8 cellular contexts compared by ENCODE assay signal in genomic region chr17:3534881-3535252, GRCh38. TPM values are rescaled to one million over a fixed set of nuclear protein-coding genes. Genes with fewer than 3 reads are reported as not detected.
DNase-seq lines count a peak whose midpoint lies in the region; ATAC-seq and TF ChIP-seq lines count a peak whose summit lies in the region.
"Had no signal": no experiment of that assay in that cellular context is flagged by ENCODE, and none has a peak within 500 bp of the region (broad histone marks: within the 10 kb centered on the region; RNA-seq: fewer than 3 reads in every experiment).

No MANE protein-coding gene starts in this region.

- no peaks in the 10 kb centered on the region for H3K36me3 Mint-ChIP-seq in glutamatergic neuron (ENCODE audit: unreplicated experiment)

- H3K27me3 ChIP-seq in RWPE2 (ENCODE audit: insufficient read depth, poor library complexity, severe bottlenecking), result no peaks in the 10 kb centered on the region
- H3K27me3 ChIP-seq in psoas muscle (ENCODE audit: insufficient read depth in 3 of 3, low read length in 2 of 3), result no peaks in the 10 kb centered on the region

- H3K4me1 ChIP-seq in RWPE2 (ENCODE audit: insufficient read depth, poor library complexity, severe bottlenecking) (no peaks in the 10 kb centered on the region), psoas muscle (no peaks in the 10 kb centered on the region)

- peak; percentile 60 for ATAC-seq in RWPE2 (ENCODE audit: low read depth)
- peak; percentile 15 to 60 (median 36) for ATAC-seq in psoas muscle
- no peak for ATAC-seq in HG03108 (IDR thresholded peaks at IDR 0.05; ENCODE audit: unreplicated experiment)

- peaks cover 4% of the 10 kb centered on the region for H3K4me1 Mint-ChIP-seq in glutamatergic neuron (ENCODE audit: low read depth, unreplicated experiment)

- H3K36me3 ChIP-seq in RWPE2 (ENCODE audit: low read depth) (no peaks in the 10 kb centered on the region), psoas muscle (ENCODE audit: insufficient read depth in 1 of 2, low read depth in 1 of 2) (no peaks in the 10 kb centered on the region)

- no peak overlapping the region for H3K27ac Mint-ChIP-seq in glutamatergic neuron (ENCODE audit: unreplicated experiment)

- DNase-seq in GM13977 (ENCODE audit: low spot score), result peak; percentile 59
- no peak for DNase-seq in RWPE2 (ENCODE audit: low spot score)
- peak; percentile 32 for DNase-seq in germinal center (ENCODE audit: low spot score)
- peak; percentile 50 to 79 for DNase-seq in psoas muscle
- no peak for DNase-seq in SIG-M5 (lab: John Stamatoyannopoulos, UW)
- DNase-seq in glutamatergic neuron, result no peak

- H3K4me3 ChIP-seq in RWPE2 (ENCODE audit: severe bottlenecking), result no peak overlapping the region
- H3K4me3 ChIP-seq in psoas muscle, result no peak overlapping the region

- TF ChIP-seq CTCF in GM13977 (IDR thresholded peaks at IDR 0.05; ENCODE audit: extremely low read depth, insufficient read depth, missing control alignments) (no peak), RWPE2 (IDR thresholded peaks at IDR 0.05; ENCODE audit: poor library complexity, severe bottlenecking) (no peak), psoas muscle (IDR thresholded peaks at IDR 0.05) (no peak), glutamatergic neuron (IDR thresholded peaks at IDR 0.05; ENCODE audit: partially characterized antibody, unreplicated experiment) (no peak)

- in situ Hi-C loops in GM13977 (cut with MboI; ENCODE audit: low pct_unique_long_range_greater_than_20kb, low sequenced_read_pairs, unreplicated experiment), result no loop called here

- H3K9me3 ChIP-seq in RWPE2 (ENCODE audit: severe bottlenecking) (no peaks in the 10 kb centered on the region), psoas muscle (no peaks in the 10 kb centered on the region)

- H3K27ac ChIP-seq in RWPE2 (ENCODE audit: poor library complexity, severe bottlenecking) (no peak overlapping the region), psoas muscle (no peak overlapping the region)

- WGBS in psoas muscle, 3 donors, result 40 to 56% (median 41%) methylated on average over 3 of the region's 3 CpGs

- intact Hi-C loops in psoas muscle (cut with DNase I), result no loop called here

- no peak overlapping the region for H3K4me3 Mint-ChIP-seq in glutamatergic neuron (ENCODE audit: unreplicated experiment)

- H3K9me3 Mint-ChIP-seq in glutamatergic neuron (ENCODE audit: unreplicated experiment), result peaks cover 3% of the 10 kb centered on the region

- peaks cover 3% of the 10 kb centered on the region for H3K27me3 Mint-ChIP-seq in glutamatergic neuron (ENCODE audit: unreplicated experiment)

RNA-seq across cellular contexts. Expression of gene TRPV3, which starts 22.7 kb away (rescaled TPM):
- total RNA-seq in psoas muscle (10 to 100 TPM in 1 of 4 donors, 1 to 10 TPM in 1, under 1 TPM in 2; 0.71 to 10.1 (median 1.1) TPM), glutamatergic neuron (ENCODE audit: unreplicated experiment) (0.74 TPM)
- under 1 TPM; 0.32 to 0.38 (median 0.36) TPM for polyA plus RNA-seq in psoas muscle

RNA-seq across cellular contexts. Expression of gene ASPA, which starts 59.1 kb away (rescaled TPM):
- total RNA-seq in psoas muscle (1 to 10 TPM; 2.9 to 4.8 (median 3.9) TPM), glutamatergic neuron (ENCODE audit: unreplicated experiment) (not detected)
- polyA plus RNA-seq in psoas muscle, result 1 to 10 TPM in 2 of 3 donors, under 1 TPM in 1; 0.68 to 2.3 (median 1.2) TPM
- total RNA-seq: activated CD8-positive, alpha-beta memory T cell treated with anti-CD3 and anti-CD28 coated beads for 36 hours had no signal

Comparison
In these comparisons a context has a peak if more than half of its experiments do, and no peak if none do; other contexts are left out.
1. DNase-seq: peak in GM13977 (single experiment), germinal center (single experiment) and psoas muscle (2 of 2); none in RWPE2 (single experiment), SIG-M5 (single experiment) and glutamatergic neuron (single experiment).